In the genomic region with DNA sequence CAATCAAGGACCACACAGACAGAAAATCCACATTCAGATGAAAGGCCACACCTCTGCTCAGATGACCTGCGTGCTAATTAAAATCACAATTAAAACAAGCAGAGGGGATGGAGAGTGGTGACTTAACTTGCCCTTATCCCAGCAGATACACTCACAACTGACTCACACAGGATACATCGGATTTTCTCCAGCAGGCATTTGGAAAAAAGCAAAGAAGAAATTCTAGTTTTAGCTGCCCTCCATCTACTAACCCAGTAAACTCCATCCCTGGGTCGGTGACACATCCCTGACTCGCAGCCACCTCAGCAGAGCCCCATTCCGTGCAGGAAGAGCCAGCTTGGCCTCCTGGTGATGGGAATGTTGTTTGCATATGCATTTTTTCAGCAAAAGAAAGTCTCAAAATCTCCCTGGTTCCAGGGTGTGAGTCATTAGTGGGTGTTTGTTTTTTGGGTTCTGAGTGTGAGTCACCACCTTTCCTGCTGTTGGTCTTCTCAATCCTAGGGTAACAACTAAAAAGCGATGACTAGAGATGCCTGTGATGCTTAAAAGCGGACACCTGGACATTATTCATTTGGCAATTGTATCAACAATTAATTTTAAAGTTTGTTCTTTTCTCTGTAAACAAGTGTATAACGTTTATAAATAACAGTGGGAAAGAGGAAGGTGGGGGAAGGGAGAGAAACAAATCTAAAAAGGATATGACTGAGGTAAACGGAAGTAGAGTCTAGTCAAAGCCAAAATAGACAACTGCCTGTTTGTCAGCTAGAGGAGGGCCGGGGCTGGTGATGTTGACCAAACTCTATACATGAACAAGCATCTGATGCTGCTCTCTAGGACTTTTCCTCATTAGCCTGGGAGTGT, we compare ENCODE assay signal across 1 cellular context.
A peak's percentile ranks its signal among the peaks of the same experiment; 100 is the strongest.
TF ChIP-seq lines count a peak whose summit lies in the region.

No MANE protein-coding gene starts in this region.

TF ChIP-seq in H1, 55 proteins besides CTCF, POLR2A, EP300 and RAD21 (continued from another document):
- TF ChIP-seq, protein P1, sequence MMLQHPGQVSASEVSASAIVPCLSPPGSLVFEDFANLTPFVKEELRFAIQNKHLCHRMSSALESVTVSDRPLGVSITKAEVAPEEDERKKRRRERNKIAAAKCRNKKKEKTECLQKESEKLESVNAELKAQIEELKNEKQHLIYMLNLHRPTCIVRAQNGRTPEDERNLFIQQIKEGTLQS (IDR thresholded peaks at IDR 0.05; ENCODE audit: insufficient read depth, low read depth, low read length) = 0 out of 2 replicates have a peak, but pooled peaks have one; percentile 29
- no peak for TF ChIP-seq NRF1 (IDR thresholded peaks at IDR 0.05; ENCODE audit: low read depth, low read length)
- no peak for TF ChIP-seq FOSL1 (IDR thresholded peaks at IDR 0.05; ENCODE audit: insufficient read depth, low read depth, low read length)
- no peak for TF ChIP-seq SRF (IDR thresholded peaks at IDR 0.05; ENCODE audit: low read depth, low read length)
- peak; percentile 61; the same call in 1 of the 2 replicates for TF ChIP-seq CREB1 (IDR thresholded peaks at IDR 0.05)
- no peak for TF ChIP-seq ZNF274 (IDR thresholded peaks at IDR 0.05; ENCODE audit: borderline replicate concordance, extremely low read depth, low read length)
- TF ChIP-seq YY1 (IDR thresholded peaks at IDR 0.05; ENCODE audit: low read depth, low read length) = peak; percentile 53; the same call in 1 of the 2 replicates
- TF ChIP-seq CTBP2 (IDR thresholded peaks at IDR 0.05; ENCODE audit: borderline replicate concordance, insufficient read depth, insufficient read length, low read length) = no peak
- no peak for TF ChIP-seq NANOG (IDR thresholded peaks at IDR 0.05; ENCODE audit: insufficient read depth, low read depth, low read length, poor library complexity, severe bottlenecking)
- peak; percentile 76; the same call in 1 of the 2 replicates for TF ChIP-seq POU5F1 (IDR thresholded peaks at IDR 0.05; ENCODE audit: low read depth, low read length)
- peak; percentile 78 for TF ChIP-seq SP1 (IDR thresholded peaks at IDR 0.05; ENCODE audit: low read depth, low read length)
- no peak for TF ChIP-seq SAP30 (IDR thresholded peaks at IDR 0.05; ENCODE audit: insufficient read depth, insufficient replicate concordance, low read length)
- no peak for TF ChIP-seq TCF12 (IDR thresholded peaks at IDR 0.05; ENCODE audit: low read depth, low read length)
- no peak for TF ChIP-seq KDM1A (IDR thresholded peaks at IDR 0.05; ENCODE audit: borderline replicate concordance, low read length)
